In genomic region chr4:48432017-48432416, GRCh38 we compare ENCODE assay signal across 16 cellular contexts. TPM values are rescaled to one million over a fixed set of nuclear protein-coding genes. Genes with fewer than 3 reads are reported as not detected.
A peak's percentile ranks its signal among the peaks of the same experiment; 100 is the strongest.
DNase-seq lines count a peak whose midpoint lies in the region; ATAC-seq lines count a peak whose summit lies in the region.
"Had no signal": no experiment of that assay in that cellular context is flagged by ENCODE, and none has a peak within 500 bp of the region (broad histone marks: within the 10 kb centered on the region; RNA-seq: fewer than 3 reads in every experiment).

No MANE protein-coding gene starts in this region.

- H3K9me3 ChIP-seq in T-helper 17 cell (ENCODE audit: control insufficient read depth, low read length, poor library complexity, severe bottlenecking): no peaks in the 10 kb centered on the region

- intact Hi-C loops in activated CD4-positive, alpha-beta T cell treated with anti-CD3 and anti-CD28 coated beads, Interleukin-2, amount 10 ng/mL, durations not matched to agents 24 days and 14 days (cut with micrococcal nuclease): no loop called here

- H3K27ac Mint-ChIP-seq in activated CD4-positive, alpha-beta T cell treated with anti-CD3 and anti-CD28 coated beads, Interleukin-2, amount 10 ng/mL, durations not matched to agents 24 days and 14 days: no peak overlapping the region
- peak overlapping the region; percentile 86 for H3K27ac Mint-ChIP-seq in T-helper 17 cell
- H3K27ac Mint-ChIP-seq in stimulated activated effector memory CD8-positive, alpha-beta T cell treated with anti-CD3 and anti-CD28 coated beads, Interleukin-12 subunit alpha, Interleukin-12 subunit beta, amount 100 ng/mL, for 72 hours: peak overlapping the region; percentile 26

- no peaks in the 10 kb centered on the region for H3K27me3 Mint-ChIP-seq in activated CD4-positive, alpha-beta T cell treated with anti-CD3 and anti-CD28 coated beads, Interleukin-2, amount 10 ng/mL, durations not matched to agents 24 days and 14 days
- no peaks in the 10 kb centered on the region for H3K27me3 Mint-ChIP-seq in T-helper 17 cell
- H3K27me3 Mint-ChIP-seq: CD4-positive, alpha-beta memory T cell had no signal

- no peak for DNase-seq in activated CD4-positive, alpha-beta T cell treated with anti-CD3 and anti-CD28 coated beads, Interleukin-2, amount 10 ng/mL, durations not matched to agents 24 days and 14 days
- no peak for DNase-seq in activated CD4-positive, alpha-beta T cell treated with anti-CD3 and anti-CD28 coated beads, Interleukin-2, amount 50 U/mL, for 1 hour
- DNase-seq in T-helper 17 cell: no peak
- no peak for DNase-seq in left lobe of liver (ENCODE audit: low spot score)
- DNase-seq in stimulated activated effector memory CD8-positive, alpha-beta T cell treated with anti-CD3 and anti-CD28 coated beads, Interleukin-12 subunit alpha, Interleukin-12 subunit beta, amount 100 ng/mL, for 72 hours (ENCODE audit: low spot score in 2 of 2): no peak
- DNase-seq in activated gamma-delta T cell (lab: John Stamatoyannopoulos, UW): no peak
- DNase-seq in AG20443 (ENCODE audit: low spot score): no peak
- DNase-seq: GF-D8, GM23248, NCI-H1105 treated with DMSO at 0.1 percent for 48 hours, NCI-H1930, NCI-H69, PC-9 had no signal

- ATAC-seq in T-helper 17 cell: no peak
- ATAC-seq in left lobe of liver: peak; percentile 72
- ATAC-seq in stimulated activated effector memory CD8-positive, alpha-beta T cell treated with anti-CD3 and anti-CD28 coated beads, Interleukin-12 subunit alpha, Interleukin-12 subunit beta, amount 100 ng/mL, for 72 hours: no peak
- no peak for ATAC-seq in HG02759 (IDR thresholded peaks at IDR 0.05; ENCODE audit: unreplicated experiment)

- H3K9me3 Mint-ChIP-seq in activated CD4-positive, alpha-beta T cell treated with anti-CD3 and anti-CD28 coated beads, Interleukin-2, amount 10 ng/mL, durations not matched to agents 24 days and 14 days: no peaks in the 10 kb centered on the region
- no peaks in the 10 kb centered on the region for H3K9me3 Mint-ChIP-seq in stimulated activated effector memory CD8-positive, alpha-beta T cell treated with anti-CD3 and anti-CD28 coated beads, Interleukin-12 subunit alpha, Interleukin-12 subunit beta, amount 100 ng/mL, for 72 hours
- H3K9me3 Mint-ChIP-seq: CD4-positive, alpha-beta memory T cell had no signal

- peaks cover 7% of the 10 kb centered on the region for H3K36me3 Mint-ChIP-seq in activated CD4-positive, alpha-beta T cell treated with anti-CD3 and anti-CD28 coated beads, Interleukin-2, amount 10 ng/mL, durations not matched to agents 24 days and 14 days (ENCODE audit: low read depth)
- H3K36me3 Mint-ChIP-seq in T-helper 17 cell (ENCODE audit: low read depth): no peaks in the 10 kb centered on the region
- peaks cover 11% of the 10 kb centered on the region for H3K36me3 Mint-ChIP-seq in stimulated activated effector memory CD8-positive, alpha-beta T cell treated with anti-CD3 and anti-CD28 coated beads, Interleukin-12 subunit alpha, Interleukin-12 subunit beta, amount 100 ng/mL, for 72 hours

- peak overlapping the region; percentile 39 for H3K4me3 Mint-ChIP-seq in activated CD4-positive, alpha-beta T cell treated with anti-CD3 and anti-CD28 coated beads, Interleukin-2, amount 10 ng/mL, durations not matched to agents 24 days and 14 days
- no peak overlapping the region for H3K4me3 Mint-ChIP-seq in T-helper 17 cell
- H3K4me3 Mint-ChIP-seq in stimulated activated effector memory CD8-positive, alpha-beta T cell treated with anti-CD3 and anti-CD28 coated beads, Interleukin-12 subunit alpha, Interleukin-12 subunit beta, amount 100 ng/mL, for 72 hours: no peak overlapping the region

- H3K4me1 Mint-ChIP-seq in activated CD4-positive, alpha-beta T cell treated with anti-CD3 and anti-CD28 coated beads, Interleukin-2, amount 10 ng/mL, durations not matched to agents 24 days and 14 days: peaks cover 36% of the 10 kb centered on the region
- peaks cover 32% of the 10 kb centered on the region for H3K4me1 Mint-ChIP-seq in T-helper 17 cell
- peaks cover 27% of the 10 kb centered on the region for H3K4me1 Mint-ChIP-seq in stimulated activated effector memory CD8-positive, alpha-beta T cell treated with anti-CD3 and anti-CD28 coated beads, Interleukin-12 subunit alpha, Interleukin-12 subunit beta, amount 100 ng/mL, for 72 hours

RNA-seq across cellular contexts. Expression of gene SLC10A4, which starts 51.1 kb away (rescaled TPM):
- total RNA-seq in activated CD4-positive, alpha-beta T cell treated with anti-CD3 and anti-CD28 coated beads, Interleukin-2, amount 10 ng/mL, durations not matched to agents 24 days and 14 days: not detected in 2 replicates
- total RNA-seq in T-helper 17 cell (not detected), left lobe of liver (0.15 TPM)
- total RNA-seq: GM23248, MCF 10A, PC-9 had no signal

RNA-seq across cellular contexts. Expression of gene ZAR1, which starts 58.0 kb away (rescaled TPM):
- not detected in 2 replicates for total RNA-seq in activated CD4-positive, alpha-beta T cell treated with anti-CD3 and anti-CD28 coated beads, Interleukin-2, amount 10 ng/mL, durations not matched to agents 24 days and 14 days
- total RNA-seq in T-helper 17 cell (not detected), left lobe of liver (not detected)
- total RNA-seq: CD4-positive, alpha-beta memory T cell; GM23248; MCF 10A; PC-9 had no signal
